ENCODE assay signal across 11 cellular contexts in genomic region chr11:975824-976223, GRCh38. TPM values are rescaled to one million over a fixed set of nuclear protein-coding genes. Genes with fewer than 3 reads are reported as not detected.
DNase-seq lines count a peak whose midpoint lies in the region; ATAC-seq, FAIRE-seq and TF ChIP-seq lines count a peak whose summit lies in the region.
"Had no signal": no experiment of that assay in that cellular context is flagged by ENCODE, and none has a peak within 500 bp of the region (broad histone marks: within the 10 kb centered on the region; RNA-seq: fewer than 3 reads in every experiment).

No MANE protein-coding gene starts in this region.

- peak; percentile 23; the same call in 1 of the 2 replicates for TF ChIP-seq CTCF in BE2C (IDR thresholded peaks at IDR 0.05; ENCODE audit: low read depth, low read length)
- peak; percentile 52 for TF ChIP-seq CTCF in astrocyte of the cerebellum (IDR thresholded peaks at IDR 0.05; ENCODE audit: low read depth, low read length, missing control alignments)
- peak; percentile 65 for TF ChIP-seq CTCF in HepG2 (CRISPR knock-in tag; IDR thresholded peaks at IDR 0.05)

- in situ Hi-C loops in astrocyte of the cerebellum (cut with HindIII; ENCODE audit: low sequenced_read_pairs) (no loop called here), HepG2 (cut with HindIII; ENCODE audit: extremely low pct_ligation_motif_present, low pct_unique_long_range_greater_than_20kb) (no loop called here)

- H3K4me1 ChIP-seq in BE2C, result no peaks in the 10 kb centered on the region
- H3K4me1 ChIP-seq in HepG2 (ENCODE audit: insufficient read depth, low read length), result no peaks in the 10 kb centered on the region

- intact Hi-C loops in HepG2 (cut with micrococcal nuclease; ENCODE audit: unreplicated experiment), result loop anchor here (2.0 kb wide), 1 partner anchor 65 kb away; the partner anchor contains the start of gene CHID1

- H2AFZ ChIP-seq in HepG2 (ENCODE audit: low read length), result no peak overlapping the region

- TF ChIP-seq POLR2A in HepG2 (IDR thresholded peaks at IDR 0.05; ENCODE audit: insufficient read depth in 1 of 2, low read depth in 2 of 2, low read length in 2 of 2), result no peak

- H3K9ac ChIP-seq in HepG2 (ENCODE audit: insufficient read depth, low read depth, low read length), result no peak overlapping the region

- POLR2A ChIA-PET in HEK293T (lab: Yijun Ruan, JAX) (no interaction called here), HepG2 (lab: Yijun Ruan, JAX) (no interaction called here)

- no peak for FAIRE-seq in HepG2 (lab: Jason Lieb, UNC)

- 0 out of 2 replicates have a peak, but pooled peaks cover 3% of the 10 kb centered on the region for H4K20me1 ChIP-seq in HepG2 (ENCODE audit: insufficient read depth, low read length)

- DNase-seq in BE2C, result peak; percentile 21
- DNase-seq in HEK293T (ENCODE audit: extremely low spot score), result peak; percentile 52
- DNase-seq in astrocyte of the cerebellum (ENCODE audit: low read depth), result peak; percentile 9
- DNase-seq in HepG2 (ENCODE audit: low spot score), result peak; percentile 44
- DNase-seq in NCI-H2081 (lab: John Stamatoyannopoulos, UW), result no peak
- no peak for DNase-seq in activated T-cell treated with anti-CD3 and anti-CD28 coated beads for 4 hours
- DNase-seq: activated effector memory CD4-positive, alpha-beta T cell treated with Interleukin-2 at 50 U/mL for 16 hours; immature natural killer cell; NCI-H526 treated with DMSO at 0.1 percent for 48 hours had no signal

- TF ChIP-seq RAD21 in HepG2 (CRISPR knock-in tag; IDR thresholded peaks at IDR 0.05), result peak; percentile 82

- WGBS in HepG2 (ENCODE audit: low lambda C conversion rate), result 94% methylated on average over 11 of the region's 15 CpGs

- ATAC-seq in HepG2 (peak; percentile 66), GM21390 (IDR thresholded peaks at IDR 0.05; ENCODE audit: unreplicated experiment) (no peak), HG03442 (IDR thresholded peaks at IDR 0.05; ENCODE audit: unreplicated experiment) (no peak)

- H3K36me3 ChIP-seq in BE2C (peaks cover 25% of the 10 kb centered on the region), HepG2 (replicated peaks in 1 of 2; ENCODE audit: control insufficient read depth in 1 of 2, insufficient read depth in 2 of 2, low read length in 2 of 2) (peaks cover 44 to 75% of the 10 kb centered on the region in 2 experiments)

- no peaks in the 10 kb centered on the region for H3K27me3 ChIP-seq in BE2C
- no peaks in the 10 kb centered on the region for H3K27me3 ChIP-seq in HepG2 (ENCODE audit: control insufficient read depth in 1 of 2, insufficient read depth in 2 of 2, low read length in 2 of 2)

- H3K4me2 ChIP-seq in HepG2 (ENCODE audit: low read depth, low read length), result no peak overlapping the region

- H3K9me3 ChIP-seq in BE2C (no peaks in the 10 kb centered on the region), HepG2 (ENCODE audit: low read length) (no peaks in the 10 kb centered on the region)

- no peak overlapping the region for H3K4me3 ChIP-seq in BE2C (ENCODE audit: low read depth, low read length)
- H3K4me3 ChIP-seq in astrocyte of the cerebellum (ENCODE audit: low read depth, low read length), result no peak overlapping the region
- H3K4me3 ChIP-seq in HepG2 (replicated peaks in 1 of 3; ENCODE audit: insufficient read depth in 1 of 3, low read depth in 2 of 3, low read length in 3 of 3), result no peak overlapping the region

- H3K27ac ChIP-seq in HepG2 (ENCODE audit: extremely low read length, insufficient read depth, low read length), result no peak overlapping the region

- BruUV-seq in HepG2 (replicated peaks; lab: Mats Ljungman, UMichigan), result no TSS peak

- no peaks in the 10 kb centered on the region for H3K79me2 ChIP-seq in HepG2 (ENCODE audit: insufficient read depth, low read length)

- CTCF ChIA-PET in HEK293T (lab: Yijun Ruan, JAX) (interaction anchor here (0.5 to 1.0 kb wide), 2 partner anchors 17 to 70 kb away, joined by 3 to 4 read pairs; no protein-coding TSS in a partner anchor), HepG2 (lab: Yijun Ruan, JAX; ENCODE audit: low intra/inter-chr PET ratio, low total read pairs) (interaction anchor here (1.2 kb wide), 1 partner anchor 77 kb away, joined by 3 read pairs; no protein-coding TSS in a partner anchor)

- no peak for TF ChIP-seq EP300 in HepG2 (IDR thresholded peaks at IDR 0.05; ENCODE audit: low read depth in 2 of 2, low read length in 2 of 2)
- no peak for TF ChIP-seq EP300 in HepG2 (CRISPR knock-in tag; IDR thresholded peaks at IDR 0.05; ENCODE audit: borderline replicate concordance)

TF ChIP-seq in HEK293T, 16 proteins besides CTCF, POLR2A, EP300 and RAD21:
- TF ChIP-seq LEF1 (IDR thresholded peaks at IDR 0.05; ENCODE audit: borderline replicate concordance), result no peak
- no peak for TF ChIP-seq SP1 (IDR thresholded peaks at IDR 0.05)
- TF ChIP-seq ELF4 (IDR thresholded peaks at IDR 0.05), result no peak
- TF ChIP-seq FOXA1 (IDR thresholded peaks at IDR 0.05), result no peak
- TF ChIP-seq NFRKB (IDR thresholded peaks at IDR 0.05), result no peak
- TF ChIP-seq PKNOX1 (IDR thresholded peaks at IDR 0.05), result peak; percentile 82
- no peak for TF ChIP-seq SUZ12 (IDR thresholded peaks at IDR 0.05)

TF ChIP-seq in HepG2, 621 proteins besides CTCF, POLR2A, EP300 and RAD21 (continues in another document):
- TF ChIP-seq CCDC6 (CRISPR knock-in tag; IDR thresholded peaks at IDR 0.05) (no peak), YEATS2 (CRISPR knock-in tag; IDR thresholded peaks at IDR 0.05; ENCODE audit: borderline replicate concordance) (no peak), ZNF557 (CRISPR knock-in tag; IDR thresholded peaks at IDR 0.05) (no peak), NCOR1 (IDR thresholded peaks at IDR 0.05; ENCODE audit: borderline replicate concordance, low read length) (no peak), ZBTB38 (CRISPR knock-in tag; IDR thresholded peaks at IDR 0.05) (peak; percentile 59; the same call in 1 of the 2 replicates), GZF1 (CRISPR knock-in tag; IDR thresholded peaks at IDR 0.05) (no peak), HES4 (CRISPR knock-in tag; IDR thresholded peaks at IDR 0.05; ENCODE audit: borderline replicate concordance) (no peak), MEIS2 (CRISPR knock-in tag; IDR thresholded peaks at IDR 0.05) (no peak)

RNA-seq across cellular contexts. Expression of gene AP2A2, which starts 50.2 kb away (rescaled TPM):
- 130 TPM for polyA plus RNA-seq in BE2C (2012; ENCODE audit: insufficient read depth, insufficient read length, low read depth)
- total RNA-seq in HepG2 (2016; rRNA removed; fragmentation: Illumina TruSeq; extraction: Trizol), result 25.7 and 25.9 TPM in 2 replicates
- total RNA-seq in HepG2 (2016; cell fraction: cytosol; rRNA removed; fragmentation: Illumina TruSeq; extraction: Trizol; ENCODE audit: low read depth), result 22.1 and 25.6 TPM in 2 replicates
- 21.5 and 27.6 TPM in 2 replicates for total RNA-seq in HepG2 (2016; cell fraction: insoluble cytoplasmic fraction; rRNA removed; fragmentation: Illumina TruSeq; extraction: Trizol)
- 26.2 and 26.6 TPM in 2 replicates for total RNA-seq in HepG2 (2016; cell fraction: membrane; rRNA removed; fragmentation: Illumina TruSeq; extraction: Trizol)
- 26.6 and 31.5 TPM in 2 replicates for total RNA-seq in HepG2 (2016; cell fraction: nucleus; rRNA removed; fragmentation: Illumina TruSeq; extraction: Trizol)
- 74.5 and 75.7 TPM in 2 replicates for polyA plus RNA-seq in HepG2 (2011; rRNA removed)
- polyA plus RNA-seq in HepG2 (2011; cell fraction: cytosol; rRNA removed), result 39.6 and 44.6 TPM in 2 replicates
- polyA plus RNA-seq in HepG2 (2011; cell fraction: nucleus; rRNA removed), result 182 and 223 TPM in 2 replicates
- 56.1 and 60.7 TPM in 2 replicates for polyA plus RNA-seq in HepG2 (2012)
- polyA plus RNA-seq in HepG2 (2016; cell fraction: cytosol; fragmentation: Illumina TruSeq; extraction: Trizol; ENCODE audit: low read depth), result 7.3 and 8.2 TPM in 2 replicates
- polyA plus RNA-seq in HepG2 (2016; cell fraction: insoluble cytoplasmic fraction; fragmentation: Illumina TruSeq; extraction: Trizol; ENCODE audit: low read depth), result 31.3 and 36.3 TPM in 2 replicates
- polyA plus RNA-seq in HepG2 (2016; cell fraction: membrane; fragmentation: Illumina TruSeq; extraction: Trizol; ENCODE audit: low read depth), result 16.2 and 21.0 TPM in 2 replicates
- 75.2 and 92.2 TPM in 2 replicates for polyA plus RNA-seq in HepG2 (2016; cell fraction: nucleus; fragmentation: Illumina TruSeq; extraction: Trizol; ENCODE audit: insufficient read depth, low read depth)
- polyA minus RNA-seq in HepG2 (2011; rRNA and poly(A)+ RNA removed; ENCODE audit: low replicate concordance), result 90.1 and 145 TPM in 2 replicates
- polyA minus RNA-seq in HepG2 (2011; cell fraction: cytosol; rRNA and poly(A)+ RNA removed), result 78.0 and 102 TPM in 2 replicates
- 65.8 and 74.2 TPM in 2 replicates for polyA minus RNA-seq in HepG2 (2011; cell fraction: nucleus; rRNA and poly(A)+ RNA removed)

Comparison
In these comparisons a context has a peak if more than half of its experiments do, and no peak if none do; other contexts are left out.
1. DNase-seq: peak in BE2C (single experiment), HEK293T (single experiment), astrocyte of the cerebellum (single experiment) and HepG2 (single experiment); none in NCI-H2081 (0 of 2) and activated T-cell treated with anti-CD3 and anti-CD28 coated beads for 4 hours (single experiment).
2. Peak in every context shown above with its lines, with median percentiles within 50 percentile points of each other: CTCF ChIP-seq.